ENCODE assay signal across 8 cellular contexts in the genomic region with DNA sequence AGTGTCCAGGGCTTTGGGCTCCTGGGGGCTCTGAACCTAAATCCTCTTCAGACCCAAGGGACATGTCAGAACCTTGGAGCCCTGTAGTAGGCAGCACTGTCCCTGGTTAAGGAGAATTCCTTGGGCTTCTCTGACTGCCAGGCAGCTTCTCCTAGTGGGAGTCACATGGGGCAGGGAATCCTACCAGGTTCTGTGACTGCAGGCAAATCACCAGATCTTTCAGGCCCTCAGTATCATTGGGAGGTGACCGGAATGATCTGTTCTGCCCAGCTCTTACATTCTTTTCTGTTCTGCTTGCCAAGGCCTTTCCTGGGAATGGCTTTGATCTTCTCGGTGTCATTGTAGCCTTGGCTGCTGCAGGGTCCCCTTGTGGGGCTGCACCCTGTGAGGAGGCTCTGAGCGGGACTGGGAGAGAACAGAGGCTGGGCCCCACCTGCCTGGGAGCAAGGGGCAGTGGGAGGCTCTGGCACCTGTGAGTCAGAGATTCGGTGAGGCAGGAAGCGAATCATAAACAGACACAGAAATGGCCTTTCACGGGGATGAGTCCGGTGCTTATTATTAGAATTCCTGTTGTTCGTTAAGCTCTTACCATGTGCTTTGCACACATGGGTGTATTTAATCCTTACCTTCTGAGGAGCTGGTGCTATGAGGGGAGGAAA. TPM values are rescaled to one million over a fixed set of nuclear protein-coding genes. Genes with fewer than 3 reads are reported as not detected.
DNase-seq lines count a peak whose midpoint lies in the region; ATAC-seq and TF ChIP-seq lines count a peak whose summit lies in the region.

No MANE protein-coding gene starts in this region.

- H3K36me3 ChIP-seq in ACC112 (ENCODE audit: insufficient read depth, low read length): peaks cover 7% of the 10 kb centered on the region

- ATAC-seq in GM19328 (IDR thresholded peaks at IDR 0.05; ENCODE audit: unreplicated experiment) (no peak), HG03175 (IDR thresholded peaks at IDR 0.05; ENCODE audit: unreplicated experiment) (no peak), HG02588 (IDR thresholded peaks at IDR 0.05; ENCODE audit: unreplicated experiment) (no peak)

- no peak overlapping the region for H2AFZ ChIP-seq in ACC112 (ENCODE audit: low read length, unreplicated experiment)

- CTCF ChIA-PET in HEK293T (lab: Yijun Ruan, JAX): no interaction called here

- DNase-seq in LNCaP clone FGC (ENCODE audit: low read depth): no peak
- DNase-seq in cerebellar cortex (ENCODE audit: low spot score): peak; percentile 60
- DNase-seq in lung microvascular endothelial cell (ENCODE audit: low read depth in 2 of 2): peak; percentile 75 to 91
- DNase-seq in HEK293T (ENCODE audit: extremely low spot score): no peak

- H3K27me3 ChIP-seq in ACC112 (ENCODE audit: insufficient read depth, low read length): no peaks in the 10 kb centered on the region

- 0 out of 2 replicates have a peak, but pooled peaks have one; percentile 8 for TF ChIP-seq CTCF in LNCaP clone FGC (IDR thresholded peaks at IDR 0.05; ENCODE audit: control insufficient read depth, extremely low read depth, insufficient read depth)

- POLR2A ChIA-PET in HEK293T (lab: Yijun Ruan, JAX): interaction anchor here (1.1 kb wide), 1 partner anchor 60 kb away, joined by 3 read pairs; a partner anchor contains a TSS

- peak overlapping the region; percentile 39; the same call in 1 of the 2 replicates for H3K27ac ChIP-seq in ACC112 (ENCODE audit: low read depth, low read length)

- H3K4me1 ChIP-seq in ACC112 (ENCODE audit: control insufficient read depth, insufficient read depth, low read length, unreplicated experiment): peaks cover 23% of the 10 kb centered on the region

- peaks cover 12% of the 10 kb centered on the region for H3K79me2 ChIP-seq in ACC112 (ENCODE audit: control insufficient read depth, insufficient read depth, low read length, unreplicated experiment)

- no peak overlapping the region for H3K4me3 ChIP-seq in ACC112 (ENCODE audit: low read depth, low read length)
- no peak overlapping the region for H3K4me3 ChIP-seq in LNCaP clone FGC (ENCODE audit: low read depth, low read length)

TF ChIP-seq in HEK293T, 16 proteins besides CTCF, POLR2A, EP300 and RAD21:
- no peak for TF ChIP-seq SUZ12 (IDR thresholded peaks at IDR 0.05)
- no peak for TF ChIP-seq CTBP1 (IDR thresholded peaks at IDR 0.05; ENCODE audit: borderline replicate concordance)
- no peak for TF ChIP-seq L3MBTL2 (conservative IDR thresholded peaks at IDR 0.05)
- TF ChIP-seq SP1 (IDR thresholded peaks at IDR 0.05): no peak
- TF ChIP-seq HDGF (IDR thresholded peaks at IDR 0.05; ENCODE audit: borderline replicate concordance): no peak
- TF ChIP-seq FOXM1 (IDR thresholded peaks at IDR 0.05; ENCODE audit: borderline replicate concordance): no peak
- TF ChIP-seq, protein P1, sequence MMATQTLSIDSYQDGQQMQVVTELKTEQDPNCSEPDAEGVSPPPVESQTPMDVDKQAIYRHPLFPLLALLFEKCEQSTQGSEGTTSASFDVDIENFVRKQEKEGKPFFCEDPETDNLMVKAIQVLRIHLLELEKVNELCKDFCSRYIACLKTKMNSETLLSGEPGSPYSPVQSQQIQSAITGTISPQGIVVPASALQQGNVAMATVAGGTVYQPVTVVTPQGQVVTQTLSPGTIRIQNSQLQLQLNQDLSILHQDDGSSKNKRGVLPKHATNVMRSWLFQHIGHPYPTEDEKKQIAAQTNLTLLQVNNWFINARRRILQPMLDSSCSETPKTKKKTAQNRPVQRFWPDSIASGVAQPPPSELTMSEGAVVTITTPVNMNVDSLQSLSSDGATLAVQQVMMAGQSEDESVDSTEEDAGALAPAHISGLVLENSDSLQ (IDR thresholded peaks at IDR 0.05): no peak
- TF ChIP-seq ZNF384 (IDR thresholded peaks at IDR 0.05): no peak
- TF ChIP-seq TARDBP (IDR thresholded peaks at IDR 0.05): no peak
- TF ChIP-seq LEF1 (IDR thresholded peaks at IDR 0.05; ENCODE audit: borderline replicate concordance): no peak
- no peak for TF ChIP-seq NFRKB (IDR thresholded peaks at IDR 0.05)
- TF ChIP-seq BHLHE40 (IDR thresholded peaks at IDR 0.05; ENCODE audit: borderline replicate concordance): no peak
- no peak for TF ChIP-seq FOXK2 (IDR thresholded peaks at IDR 0.05)
- no peak for TF ChIP-seq FOXA1 (IDR thresholded peaks at IDR 0.05)
- TF ChIP-seq ELF4 (IDR thresholded peaks at IDR 0.05): no peak
- no peak for TF ChIP-seq ARNT (IDR thresholded peaks at IDR 0.05)

RNA-seq across cellular contexts. Expression of a gene that starts 14.1 kb away (rescaled TPM):
- 30.8 and 32.3 TPM in 2 replicates for total RNA-seq in lung microvascular endothelial cell

RNA-seq across cellular contexts. Expression of a gene that starts 59.6 kb away (rescaled TPM):
- total RNA-seq in lung microvascular endothelial cell: 61.2 and 61.5 TPM in 2 replicates

Comparison
In these comparisons a context has a peak if more than half of its experiments do, and no peak if none do; other contexts are left out.
1. DNase-seq: peak in cerebellar cortex (single experiment) and lung microvascular endothelial cell (2 of 2); none in LNCaP clone FGC (single experiment) and HEK293T (single experiment).